8 cellular contexts compared by ENCODE assay signal in genomic region chr6:2841264-2842138, GRCh38. TPM values are rescaled to one million over a fixed set of nuclear protein-coding genes. Genes with fewer than 3 reads are reported as not detected.
DNase-seq lines count a peak whose midpoint lies in the region; ATAC-seq and TF ChIP-seq lines count a peak whose summit lies in the region.

TSS of gene SERPINB1 (minus strand) at chr6:2841863. CDS start at chr6:2840586, 1,277 bp downstream.

- peak within 1 kb of the TSS; percentile 92 for H3K27ac Mint-ChIP-seq in activated naive CD8-positive, alpha-beta T cell

- peaks cover 56% of the 10 kb centered on the region for H3K4me1 Mint-ChIP-seq in activated naive CD8-positive, alpha-beta T cell (ENCODE audit: low read depth)

- H3K4me3 Mint-ChIP-seq in activated naive CD8-positive, alpha-beta T cell, result peak within 1 kb of the TSS; percentile 85

- H3K36me3 Mint-ChIP-seq in activated naive CD8-positive, alpha-beta T cell, result no peaks in the 10 kb centered on the region

- no peaks in the 10 kb centered on the region for H3K9me3 Mint-ChIP-seq in activated naive CD8-positive, alpha-beta T cell (ENCODE audit: low read depth)

- DNase-seq in COR-L47 (lab: John Stamatoyannopoulos, UW) (peak; percentile 16), M059J (ENCODE audit: low read depth) (peak; percentile 24), glomerular endothelial cell (ENCODE audit: extremely low read depth, low read depth, low spot score) (no peak), nucleus accumbens (lab: John Stamatoyannopoulos, UW) (peak in 46 of 56 donors; percentile 25 to 84 (median 57)), superior temporal gyrus (ENCODE audit: extremely low spot score) (peak; percentile 54)

- peak; percentile 70 for ATAC-seq in GM21515 (IDR thresholded peaks at IDR 0.05; ENCODE audit: unreplicated experiment)
- peak; percentile 84 for ATAC-seq in SK-N-SH treated with all-trans-retinoic acid at 6 μM for 48 hours

- no peaks in the 10 kb centered on the region for H3K27me3 Mint-ChIP-seq in activated naive CD8-positive, alpha-beta T cell

TF ChIP-seq in SK-N-SH treated with all-trans-retinoic acid at 6 μM for 48 hours, 23 proteins besides CTCF, POLR2A, EP300 and RAD21:
- TF ChIP-seq ZNF8 (CRISPR knock-in tag; IDR thresholded peaks at IDR 0.05) (no peak), PPARA (CRISPR knock-in tag; IDR thresholded peaks at IDR 0.05; ENCODE audit: borderline replicate concordance) (no peak), ZFP3 (CRISPR knock-in tag; IDR thresholded peaks at IDR 0.05) (peak; percentile 96)
TF ChIP-seq in SK-N-SH treated with all-trans-retinoic acid at 6 μM for 48 hours: peak in this region for 1.

RNA-seq across cellular contexts. Expression of gene SERPINB1, which starts in this region (rescaled TPM):
- 1.5 and 3.9 TPM in 2 replicates for total RNA-seq in M059J (2014; rRNA removed; shearing (Covaris generic))
- 25.0 and 34.7 TPM in 2 replicates for total RNA-seq in glomerular endothelial cell
